ENCODE assay signal across 15 cellular contexts in the genomic region with DNA sequence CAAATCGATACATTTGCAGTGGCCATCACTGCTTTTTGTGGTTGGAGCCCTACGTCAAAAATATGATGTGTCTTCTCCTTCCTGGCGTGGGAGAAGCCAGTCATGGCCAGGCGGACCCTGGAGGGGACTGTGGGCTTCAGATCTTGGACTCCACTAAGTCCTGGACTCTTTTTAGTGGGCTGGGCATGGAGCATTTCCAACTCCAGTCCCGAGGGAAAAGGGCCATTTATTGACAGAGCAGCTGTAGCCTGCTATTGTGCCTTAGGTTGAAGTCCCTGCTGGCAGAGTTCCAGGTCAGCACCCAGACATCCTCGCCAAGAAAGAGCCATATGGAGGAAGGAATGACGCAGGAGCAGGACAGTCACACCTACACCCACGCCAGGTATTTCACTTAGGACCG.
"Had no signal": no experiment of that assay in that cellular context is flagged by ENCODE, and none has a peak within 500 bp of the region (broad histone marks: within the 10 kb centered on the region; RNA-seq: fewer than 3 reads in every experiment).

No MANE protein-coding gene starts in this region.

- H3K4me3 ChIP-seq: lower lobe of right lung, suprapubic skin had no signal

- H3K36me3 Mint-ChIP-seq: activated naive CD8-positive, alpha-beta T cell treated with anti-CD3 and anti-CD28 coated beads, Interleukin-2, amount 10 ng/mL, durations not matched to agents 7 days and 5 days; brain had no signal

- H3K27me3 Mint-ChIP-seq: activated naive CD8-positive, alpha-beta T cell treated with anti-CD3 and anti-CD28 coated beads, Interleukin-2, amount 10 ng/mL, durations not matched to agents 7 days and 5 days had no signal

- H3K27ac Mint-ChIP-seq: activated naive CD8-positive, alpha-beta T cell treated with anti-CD3 and anti-CD28 coated beads, Interleukin-2, amount 10 ng/mL, durations not matched to agents 7 days and 5 days; brain had no signal

- H3K4me3 Mint-ChIP-seq: activated naive CD8-positive, alpha-beta T cell treated with anti-CD3 and anti-CD28 coated beads, Interleukin-2, amount 10 ng/mL, durations not matched to agents 7 days and 5 days; brain; central memory CD8-positive, alpha-beta T cell; neural crest cell had no signal

- H3K9me3 ChIP-seq: lower lobe of right lung, suprapubic skin had no signal

- DNase-seq: activated naive CD4-positive, alpha-beta T cell; activated naive CD8-positive, alpha-beta T cell treated with anti-CD3 and anti-CD28 coated beads, Interleukin-2, amount 10 ng/mL, durations not matched to agents 7 days and 5 days; cortex of kidney; effector CD4-positive, alpha-beta T cell; foreskin melanocyte; left cardiac atrium; lower lobe of right lung; midbrain; stimulated activated naive CD8-positive, alpha-beta T cell treated with anti-CD3 and anti-CD28 coated beads, Interleukin-15, Interleukin-2, amounts not matched to agents 100 U/mL and 50 U/mL, for 24 hours; trophoblast cell had no signal

- H3K36me3 ChIP-seq: lower lobe of right lung, suprapubic skin had no signal

- H3K4me1 Mint-ChIP-seq: activated naive CD8-positive, alpha-beta T cell treated with anti-CD3 and anti-CD28 coated beads, Interleukin-2, amount 10 ng/mL, durations not matched to agents 7 days and 5 days; central memory CD8-positive, alpha-beta T cell had no signal

- H3K4me1 ChIP-seq: lower lobe of right lung, suprapubic skin had no signal

- ATAC-seq: left cardiac atrium; lower lobe of right lung; sciatic nerve; stimulated activated naive CD8-positive, alpha-beta T cell treated with anti-CD3 and anti-CD28 coated beads, Interleukin-15, Interleukin-2, amounts not matched to agents 100 U/mL and 50 U/mL, for 24 hours had no signal

- H3K27ac ChIP-seq: lower lobe of right lung, suprapubic skin had no signal

- H3K9me3 Mint-ChIP-seq: activated naive CD8-positive, alpha-beta T cell treated with anti-CD3 and anti-CD28 coated beads, Interleukin-2, amount 10 ng/mL, durations not matched to agents 7 days and 5 days; central memory CD8-positive, alpha-beta T cell; neural crest cell had no signal
